Comparison of ENCODE assay signal across 28 cellular contexts in genomic region chr2:328761-329160, GRCh38. TPM values are rescaled to one million over a fixed set of nuclear protein-coding genes. Genes with fewer than 3 reads are reported as not detected.
DNase-seq lines count a peak whose midpoint lies in the region; ATAC-seq and TF ChIP-seq lines count a peak whose summit lies in the region.
"Had no signal": no experiment of that assay in that cellular context is flagged by ENCODE, and none has a peak within 500 bp of the region (broad histone marks: within the 10 kb centered on the region; RNA-seq: fewer than 3 reads in every experiment).

No MANE protein-coding gene starts in this region.

- H3K4me3 Mint-ChIP-seq in CD8-positive, alpha-beta T cell, result no peak overlapping the region
- H3K4me3 Mint-ChIP-seq: brain had no signal

- no peaks in the 10 kb centered on the region; the same call in 1 of the 2 replicates for H3K9me3 ChIP-seq in SJCRH30 (replicated peaks)
- no peaks in the 10 kb centered on the region for H3K9me3 ChIP-seq in CD8-positive, alpha-beta T cell (ENCODE audit: low read length)
- H3K9me3 ChIP-seq: colonic mucosa, esophagus squamous epithelium had no signal

- peaks cover 2% of the 10 kb centered on the region for H3K4me1 Mint-ChIP-seq in CD8-positive, alpha-beta T cell (ENCODE audit: low read depth)
- H3K4me1 Mint-ChIP-seq: brain had no signal

- no peaks in the 10 kb centered on the region for H3K4me1 ChIP-seq in SJCRH30
- H3K4me1 ChIP-seq in CD8-positive, alpha-beta T cell (ENCODE audit: insufficient read depth, low read length), result no peaks in the 10 kb centered on the region
- H3K4me1 ChIP-seq: Caco-2, colonic mucosa, esophagus squamous epithelium, upper lobe of left lung had no signal

- no peaks in the 10 kb centered on the region for H3K36me3 ChIP-seq in SJCRH30
- no peaks in the 10 kb centered on the region for H3K36me3 ChIP-seq in CD8-positive, alpha-beta T cell (ENCODE audit: insufficient read depth, low read length)
- H3K36me3 ChIP-seq: colonic mucosa, esophagus squamous epithelium, upper lobe of left lung had no signal

- no peak for TF ChIP-seq CTCF in epithelial cell of esophagus (IDR thresholded peaks at IDR 0.05; ENCODE audit: insufficient read depth, low read depth, low read length, missing control alignments)
- no peak for TF ChIP-seq CTCF in CD8-positive, alpha-beta T cell (IDR thresholded peaks at IDR 0.05)

- POLR2A ChIA-PET in CD8-positive, alpha-beta T cell (lab: Charles Lee), result interaction anchor here (1.2 kb wide), 1 partner anchor 15 kb away, joined by 3 read pairs; no protein-coding TSS in a partner anchor

- CTCF ChIA-PET in CD8-positive, alpha-beta T cell (lab: Charles Lee), result no interaction called here

- H3K27ac ChIP-seq in SJCRH30, result no peak overlapping the region
- H3K27ac ChIP-seq in CD8-positive, alpha-beta T cell (ENCODE audit: low read depth, low read length), result no peak overlapping the region
- H3K27ac ChIP-seq: colonic mucosa, esophagus squamous epithelium, GM23248, KMS-11, upper lobe of left lung, VCaP had no signal

- ATAC-seq in CD8-positive, alpha-beta T cell, result no peak
- ATAC-seq: left cardiac atrium, right cardiac atrium had no signal

- H3K4me3 ChIP-seq in SJCRH30 (no peak overlapping the region), epithelial cell of esophagus (ENCODE audit: low read length) (no peak overlapping the region)
- no peak overlapping the region for H3K4me3 ChIP-seq in CD8-positive, alpha-beta T cell (ENCODE audit: low read depth, low read length)
- H3K4me3 ChIP-seq: colonic mucosa, esophagus squamous epithelium, GM23248, upper lobe of left lung had no signal

- intact Hi-C loops in CD8-positive, alpha-beta T cell (cut with DNase I, micrococcal nuclease), result no loop called here

- H3K27ac Mint-ChIP-seq in CD8-positive, alpha-beta T cell, result no peak overlapping the region
- H3K27ac Mint-ChIP-seq: brain had no signal

- no peaks in the 10 kb centered on the region for H3K36me3 Mint-ChIP-seq in CD8-positive, alpha-beta T cell
- H3K36me3 Mint-ChIP-seq: brain had no signal

- no peaks in the 10 kb centered on the region for H3K27me3 ChIP-seq in SJCRH30
- no peaks in the 10 kb centered on the region for H3K27me3 ChIP-seq in CD8-positive, alpha-beta T cell (ENCODE audit: insufficient read depth, low read length)
- H3K27me3 ChIP-seq: colonic mucosa, upper lobe of left lung had no signal

- peaks cover 15% of the 10 kb centered on the region for H3K9me3 Mint-ChIP-seq in CD8-positive, alpha-beta T cell

- peaks cover 13% of the 10 kb centered on the region for H3K27me3 Mint-ChIP-seq in CD8-positive, alpha-beta T cell (ENCODE audit: low read depth)

- DNase-seq in COR-L47 (lab: John Stamatoyannopoulos, UW) (peak; percentile 71), M059J (ENCODE audit: low read depth) (peak; percentile 62), SJCRH30 (peak; percentile 33 to 45), epithelial cell of esophagus (ENCODE audit: low read depth) (peak; percentile 11), A172 (ENCODE audit: low spot score) (no peak), D341Med (ENCODE audit: low spot score) (no peak)
- no peak for DNase-seq in NK-92 treated with Interleukin-12 subunit alpha and Interleukin-12 subunit beta, amount 100 ng/mL, for 24 hours (lab: John Stamatoyannopoulos, UW)
- no peak for DNase-seq in CD8-positive, alpha-beta T cell
- DNase-seq: activated CD4-positive, alpha-beta T cell treated with anti-CD3 and anti-CD28 coated beads for 48 hours; activated T-cell treated with anti-CD3 and anti-CD28 coated beads, Interleukin-2, amount 50 U/mL, for 48 hours; Caco-2; colonic mucosa; DND-41; effector CD8-positive, alpha-beta T cell; esophagus squamous epithelium; GM23248; hippocampal formation; left cardiac atrium; NCI-H187 treated with DMSO at 0.1 percent for 48 hours; NCI-H774; posterior cingulate gyrus; right cardiac atrium; stimulated activated CD4-positive, alpha-beta T cell treated with anti-CD3 and anti-CD28 coated beads, Interleukin-2, amount 100 ng/mL, for 48 hours; upper lobe of left lung had no signal

RNA-seq across cellular contexts. Expression of gene ALKAL2, which starts 40.9 kb away (rescaled TPM):
- not detected in 2 replicates for total RNA-seq in M059J (2014; rRNA removed; shearing (Covaris generic))
- total RNA-seq in SJCRH30 (2014; rRNA removed; shearing (Covaris generic)), result 0.43 and 0.65 TPM in 2 replicates
- not detected in 2 replicates for total RNA-seq in A172 (2014; rRNA removed; shearing (Covaris generic))
- total RNA-seq in CD8-positive, alpha-beta T cell, result under 1 TPM in 1 of 2 experiments, not detected in 1; 0.22 TPM
- total RNA-seq: Caco-2, GM23248, myocyte had no signal

Comparison
In these comparisons a context has a peak if more than half of its experiments do, and no peak if none do; other contexts are left out.
1. DNase-seq: peak in COR-L47 (single experiment), M059J (single experiment), SJCRH30 (2 of 2) and epithelial cell of esophagus (single experiment); none in NK-92 treated with Interleukin-12 subunit alpha and Interleukin-12 subunit beta, amount 100 ng/mL, for 24 hours (single experiment), A172 (single experiment), CD8-positive, alpha-beta T cell (0 of 7) and D341Med (single experiment).